30 cellular contexts compared by ENCODE assay signal in genomic region chr3:79769234-79769633, GRCh38.
"Had no signal": no experiment of that assay in that cellular context is flagged by ENCODE, and none has a peak within 500 bp of the region (broad histone marks: within the 10 kb centered on the region; RNA-seq: fewer than 3 reads in every experiment).

No MANE protein-coding gene starts in this region.

- H3K4me3 ChIP-seq: left ventricle myocardium inferior, right atrium auricular region, smooth muscle cell, upper lobe of left lung, vagina had no signal

- H3K27me3 ChIP-seq: right atrium auricular region, vagina had no signal

- H3K36me3 ChIP-seq: left ventricle myocardium inferior, right atrium auricular region, upper lobe of left lung, vagina had no signal

- H3K36me3 Mint-ChIP-seq: activated CD8-positive, alpha-beta memory T cell treated with anti-CD3 and anti-CD28 coated beads, Interleukin-2, amount 10 ng/mL, durations not matched to agents 7 days and 5 days; mesothelial cell of epicardium; naive B cell; stimulated activated memory B cell treated with anti-CD40 and anti-IgM and Interleukin-4, amounts not matched to agents 10 μg/mL and 1 μg/mL and 100 μg/mL, for 72 hours had no signal

- H3K27me3 Mint-ChIP-seq: central memory CD8-positive, alpha-beta T cell; dendritic cell treated with granulocyte-macrophage colony-stimulating factor and Interleukin-4, amounts not matched to agents 40 ng/mL and 50 ng/mL, for 4 days; stimulated activated memory B cell treated with anti-CD40 and anti-IgM and Interleukin-4, amounts not matched to agents 10 μg/mL and 1 μg/mL and 100 μg/mL, for 72 hours had no signal

- H3K27ac Mint-ChIP-seq: activated CD4-positive, alpha-beta T cell treated with anti-CD3 and anti-CD28 coated beads for 36 hours; activated CD8-positive, alpha-beta memory T cell treated with anti-CD3 and anti-CD28 coated beads, Interleukin-2, amount 10 ng/mL, durations not matched to agents 7 days and 5 days; activated CD8-positive, alpha-beta T cell treated with anti-CD3 and anti-CD28 coated beads, Interleukin-2, amount 10 ng/mL, durations not matched to agents 7 days and 5 days; activated naive CD4-positive, alpha-beta T cell treated with anti-CD3 and anti-CD28 coated beads, Interleukin-2, amount 50 U/mL, for 72 hours; dendritic cell treated with granulocyte-macrophage colony-stimulating factor and Interleukin-4, amounts not matched to agents 40 ng/mL and 50 ng/mL, for 4 days; mesothelial cell of epicardium; naive B cell; stimulated activated memory B cell treated with anti-CD40 and anti-IgM and Interleukin-4, amounts not matched to agents 10 μg/mL and 1 μg/mL and 100 μg/mL, for 72 hours; stimulated activated naive CD8-positive, alpha-beta T cell treated with anti-CD3 and anti-CD28 coated beads, Interleukin-15, amount 100 ng/mL, for 72 hours; T-helper 2 cell treated with Interferon-gamma antibody and Interleukin-4, amounts not matched to agents 5 μg/mL and 100 μg/mL, for 36 hours had no signal

- DNase-seq: activated CD4-positive, alpha-beta T cell treated with anti-CD3 and anti-CD28 coated beads for 36 hours; activated CD4-positive, CD25-positive, alpha-beta regulatory T cell; activated CD8-positive, alpha-beta memory T cell treated with anti-CD3 and anti-CD28 coated beads, Interleukin-2, amount 10 ng/mL, durations not matched to agents 7 days and 5 days; activated CD8-positive, alpha-beta T cell treated with anti-CD3 and anti-CD28 coated beads, Interleukin-2, amount 10 ng/mL, durations not matched to agents 7 days and 5 days; activated naive CD4-positive, alpha-beta T cell; activated T-cell treated with anti-CD3 and anti-CD28 coated beads, Interleukin-2, amount 50 U/mL, for 48 hours; head of caudate nucleus; hippocampal formation; left ventricle myocardium inferior; naive B cell; stimulated activated CD4-positive, alpha-beta T cell treated with anti-CD3 and anti-CD28 coated beads, Interleukin-1b, Interleukin-23, amount 100 ng/mL, for 48 hours; stimulated activated CD4-positive, alpha-beta T cell treated with anti-CD3 and anti-CD28 coated beads, Interleukin-4, amount 100 ng/mL, for 4 hours; stimulated activated CD8-positive, alpha-beta memory T cell treated with anti-CD3 and anti-CD28 coated beads, Interleukin-4, amount 100 ng/mL, for 48 hours; stimulated activated naive CD8-positive, alpha-beta T cell treated with anti-CD3 and anti-CD28 coated beads, Interleukin-15, amount 100 ng/mL, for 72 hours; substantia nigra; T-helper 1 cell; upper lobe of left lung had no signal

- H3K4me3 Mint-ChIP-seq: activated CD4-positive, alpha-beta T cell treated with anti-CD3 and anti-CD28 coated beads for 36 hours; activated CD8-positive, alpha-beta memory T cell treated with anti-CD3 and anti-CD28 coated beads, Interleukin-2, amount 10 ng/mL, durations not matched to agents 7 days and 5 days; activated CD8-positive, alpha-beta T cell treated with anti-CD3 and anti-CD28 coated beads, Interleukin-2, amount 10 ng/mL, durations not matched to agents 7 days and 5 days; central memory CD8-positive, alpha-beta T cell; dendritic cell treated with granulocyte-macrophage colony-stimulating factor and Interleukin-4, amounts not matched to agents 40 ng/mL and 50 ng/mL, for 4 days; mesothelial cell of epicardium; stimulated activated memory B cell treated with anti-CD40 and anti-IgM and Interleukin-4, amounts not matched to agents 10 μg/mL and 1 μg/mL and 100 μg/mL, for 72 hours; stimulated activated naive CD8-positive, alpha-beta T cell treated with anti-CD3 and anti-CD28 coated beads, Interleukin-15, amount 100 ng/mL, for 72 hours; T-helper 2 cell treated with Interferon-gamma antibody and Interleukin-4, amounts not matched to agents 5 μg/mL and 100 μg/mL, for 36 hours had no signal

- H3K9me3 ChIP-seq: left ventricle myocardium inferior, right atrium auricular region, upper lobe of left lung, vagina had no signal

- H3K27ac ChIP-seq: epithelial cell of prostate, left ventricle myocardium inferior, right atrium auricular region, upper lobe of left lung, vagina had no signal

- FAIRE-seq: bronchial epithelial cell, endometrium, islet of Langerhans had no signal

- ATAC-seq: activated CD4-positive, alpha-beta T cell treated with anti-CD3 and anti-CD28 coated beads for 36 hours; activated CD8-positive, alpha-beta memory T cell treated with anti-CD3 and anti-CD28 coated beads, Interleukin-2, amount 10 ng/mL, durations not matched to agents 7 days and 5 days; activated CD8-positive, alpha-beta T cell treated with anti-CD3 and anti-CD28 coated beads, Interleukin-2, amount 10 ng/mL, durations not matched to agents 7 days and 5 days; activated naive CD4-positive, alpha-beta T cell treated with anti-CD3 and anti-CD28 coated beads, Interleukin-2, amount 50 U/mL, for 72 hours; stimulated activated memory B cell treated with anti-CD40 and anti-IgM and Interleukin-4, amounts not matched to agents 10 μg/mL and 1 μg/mL and 100 μg/mL, for 72 hours; stimulated activated naive CD8-positive, alpha-beta T cell treated with anti-CD3 and anti-CD28 coated beads, Interleukin-15, amount 100 ng/mL, for 72 hours had no signal

- H3K4me1 Mint-ChIP-seq: activated CD4-positive, alpha-beta T cell treated with anti-CD3 and anti-CD28 coated beads for 36 hours; activated CD8-positive, alpha-beta memory T cell treated with anti-CD3 and anti-CD28 coated beads, Interleukin-2, amount 10 ng/mL, durations not matched to agents 7 days and 5 days; central memory CD8-positive, alpha-beta T cell; naive B cell; stimulated activated memory B cell treated with anti-CD40 and anti-IgM and Interleukin-4, amounts not matched to agents 10 μg/mL and 1 μg/mL and 100 μg/mL, for 72 hours; stimulated activated naive CD8-positive, alpha-beta T cell treated with anti-CD3 and anti-CD28 coated beads, Interleukin-15, amount 100 ng/mL, for 72 hours had no signal

- H3K4me2 ChIP-seq: smooth muscle cell had no signal
